ENCODE assay signal across 26 cellular contexts in genomic region chr1:186311375-186312051, GRCh38. TPM values are rescaled to one million over a fixed set of nuclear protein-coding genes. Genes with fewer than 3 reads are reported as not detected.
"Had no signal": no experiment of that assay in that cellular context is flagged by ENCODE, and none has a peak within 500 bp of the region (broad histone marks: within the 10 kb centered on the region; RNA-seq: fewer than 3 reads in every experiment).

No MANE protein-coding gene starts in this region.

- H3K9me3 ChIP-seq: MG63, SJCRH30 had no signal

- H3K27me3 ChIP-seq: MG63, SJCRH30 had no signal

- H3K4me1 ChIP-seq: SJCRH30 had no signal

- FAIRE-seq: HTR-8/SVneo had no signal

- ATAC-seq: Panc1, PC-3, Right ventricle myocardium inferior, SK-N-SH treated with all-trans-retinoic acid at 6 μM for 48 hours had no signal

- H3K27ac ChIP-seq: HL-60, SJCRH30 had no signal

- DNase-seq: Karpas-422, KG1, MG63, NCI-H1092, NCI-H1105 treated with DMSO at 0.1 percent for 48 hours, NCI-H1417 treated with DMSO at 0.1 percent for 48 hours, NCI-H146, NCI-H1694 treated with DMSO at 0.1 percent for 48 hours, NCI-H1930, NCI-H2081, NCI-H2107, NCI-H2171, NCI-H226, NCI-H446, NCI-H510A, NCI-H524 treated with DMSO at 0.1 percent for 48 hours, NCI-H69, NCI-H774, PC-3, SHP77 treated with DMSO at 0.1 percent for 48 hours, SJCRH30 had no signal

- H3K4me3 ChIP-seq: MG63, SJCRH30 had no signal

RNA-seq across cellular contexts. Expression of gene PRG4, which starts 15.4 kb away (rescaled TPM):
- total RNA-seq: PC-3 had no signal
